In the genomic region with DNA sequence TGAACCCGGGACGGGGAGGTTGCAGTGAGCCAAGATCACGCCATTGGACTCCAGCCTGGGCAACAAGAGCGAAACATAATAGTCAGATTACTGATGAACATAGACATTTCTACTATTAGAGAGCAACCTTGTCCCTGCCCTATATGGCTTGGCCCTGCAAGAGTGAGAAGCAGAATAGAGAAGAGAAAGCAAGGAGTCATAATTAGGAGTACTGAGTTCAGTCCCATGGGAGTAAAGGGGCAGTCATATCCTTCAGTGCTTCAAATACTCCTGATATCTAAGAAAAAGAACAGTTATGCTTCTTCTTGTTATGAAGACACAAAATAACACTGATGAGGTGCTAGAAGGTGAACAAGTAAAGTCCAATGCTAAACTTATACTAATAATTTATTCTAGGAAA, we compare ENCODE assay signal across 29 cellular contexts. TPM values are rescaled to one million over a fixed set of nuclear protein-coding genes. Genes with fewer than 3 reads are reported as not detected.
"Had no signal": no experiment of that assay in that cellular context is flagged by ENCODE, and none has a peak within 500 bp of the region (broad histone marks: within the 10 kb centered on the region; RNA-seq: fewer than 3 reads in every experiment).

No MANE protein-coding gene starts in this region.

- H3K27me3 ChIP-seq: brain microvascular endothelial cell, ovary, vagina had no signal

- H3K36me3 ChIP-seq: brain microvascular endothelial cell, left ventricle myocardium inferior, ovary, prostate gland, thoracic aorta, WERI-Rb-1 had no signal

- DNase-seq: activated CD4-positive, alpha-beta T cell treated with anti-CD3 and anti-CD28 coated beads for 1 hour; activated CD4-positive, alpha-beta T cell treated with anti-CD3 and anti-CD28 coated beads, Interleukin-2, amount 50 U/mL, for 1 hour; activated gamma-delta T cell treated with Interleukin-2 at 50 U/mL for 16 hours; activated T-cell treated with anti-CD3 and anti-CD28 coated beads, Interleukin-2, amount 50 U/mL, for 1 hour; aorta; brain microvascular endothelial cell; caudate nucleus; dermis blood vessel endothelial cell; effector CD8-positive, alpha-beta T cell; foreskin melanocyte; glutamatergic neuron; hippocampal formation; kidney glomerular epithelial cell; left ventricle myocardium inferior; natural killer cell; ovary; stimulated activated CD4-positive, alpha-beta T cell treated with anti-CD3 and anti-CD28 coated beads, Interleukin-2, amount 100 ng/mL, for 48 hours; stimulated activated CD8-positive, alpha-beta memory T cell treated with anti-CD3 and anti-CD28 coated beads, Interleukin-4, amount 100 ng/mL, for 48 hours; stimulated activated naive CD4-positive, alpha-beta T cell treated with Interleukin-2 at 50 U/mL for 16 hours; WERI-Rb-1 had no signal

- H3K27me3 Mint-ChIP-seq: activated naive CD4-positive, alpha-beta T cell treated with anti-CD3 and anti-CD28 coated beads, Interleukin-2, amount 50 U/mL, for 24 hours; type B pancreatic cell had no signal

- ATAC-seq: natural killer cell had no signal

- H3K27ac Mint-ChIP-seq: activated naive CD4-positive, alpha-beta T cell treated with anti-CD3 and anti-CD28 coated beads, Interleukin-2, amount 50 U/mL, for 24 hours; mesothelial cell of epicardium; natural killer cell; type B pancreatic cell had no signal

- H3K27ac ChIP-seq: brain microvascular endothelial cell, left ventricle myocardium inferior, ovary, prostate gland, thoracic aorta, vagina, WERI-Rb-1 had no signal

- H3K9me3 ChIP-seq: left ventricle myocardium inferior, ovary, prostate gland, thoracic aorta, vagina had no signal

- H3K9me3 Mint-ChIP-seq: activated naive CD4-positive, alpha-beta T cell treated with anti-CD3 and anti-CD28 coated beads, Interleukin-2, amount 50 U/mL, for 24 hours; natural killer cell; type B pancreatic cell had no signal

- H3K4me1 Mint-ChIP-seq: activated naive CD4-positive, alpha-beta T cell treated with anti-CD3 and anti-CD28 coated beads, Interleukin-2, amount 50 U/mL, for 24 hours; mesothelial cell of epicardium; natural killer cell had no signal

- H3K4me1 ChIP-seq: left ventricle myocardium inferior, prostate gland, vagina had no signal

- H3K36me3 Mint-ChIP-seq: natural killer cell had no signal

- H3K4me3 ChIP-seq: left ventricle myocardium inferior, ovary, prostate gland, thoracic aorta, vagina had no signal

- FAIRE-seq: TTC549 had no signal

- H3K4me3 Mint-ChIP-seq: activated naive CD4-positive, alpha-beta T cell treated with anti-CD3 and anti-CD28 coated beads, Interleukin-2, amount 50 U/mL, for 24 hours; mesothelial cell of epicardium; natural killer cell; type B pancreatic cell had no signal

RNA-seq across cellular contexts. Expression of a gene that starts 33.8 kb away (rescaled TPM):
- total RNA-seq: aorta, left ventricle myocardium inferior, lung microvascular endothelial cell, mesothelial cell of epicardium, natural killer cell, thoracic aorta, vagina had no signal
- polyA plus RNA-seq: aorta, esophagus had no signal

RNA-seq across cellular contexts. Expression of a gene that starts 50.9 kb away (rescaled TPM):
- total RNA-seq: aorta, dermis blood vessel endothelial cell, left ventricle myocardium inferior, lung microvascular endothelial cell, mesothelial cell of epicardium, natural killer cell, prostate gland, thoracic aorta, vagina had no signal
- polyA plus RNA-seq: aorta, esophagus, ovary had no signal
